Comparison of ENCODE assay signal across 8 cellular contexts in genomic region chr6:7313505-7314165, GRCh38. TPM values are rescaled to one million over a fixed set of nuclear protein-coding genes. Genes with fewer than 3 reads are reported as not detected.
DNase-seq lines count a peak whose midpoint lies in the region; ATAC-seq, FAIRE-seq and TF ChIP-seq lines count a peak whose summit lies in the region.

No MANE protein-coding gene starts in this region.

- peak overlapping the region; percentile 77 for H3K9ac ChIP-seq in OCI-LY3 (ENCODE audit: low read length)

- H3K27ac Mint-ChIP-seq in CD8-positive, alpha-beta memory T cell = peak overlapping the region; percentile 83 to 98 (median 91)
- H3K27ac Mint-ChIP-seq in endothelial cell (ENCODE audit: unreplicated experiment) = peak overlapping the region; percentile 86

- peaks cover 0 to 28% (median 8%) of the 10 kb centered on the region in 3 donors for H3K36me3 Mint-ChIP-seq in CD8-positive, alpha-beta memory T cell
- H3K36me3 Mint-ChIP-seq in endothelial cell (ENCODE audit: low read depth, unreplicated experiment) = peaks cover 9% of the 10 kb centered on the region

- peaks cover 8% of the 10 kb centered on the region for H3K36me3 ChIP-seq in CD8-positive, alpha-beta memory T cell (ENCODE audit: insufficient read depth, low read length)
- H3K36me3 ChIP-seq in OCI-LY3 (replicated peaks; ENCODE audit: low read depth, low read length) = peaks cover 33% of the 10 kb centered on the region
- peaks cover 0 to 12% (median 5%) of the 10 kb centered on the region in 3 donors for H3K36me3 ChIP-seq in pancreas

- no peaks in the 10 kb centered on the region for H3K27me3 ChIP-seq in CD8-positive, alpha-beta memory T cell (ENCODE audit: insufficient read depth, low read length, poor library complexity, severe bottlenecking)
- H3K27me3 ChIP-seq in OCI-LY3 (ENCODE audit: low read depth, low read length) (no peaks in the 10 kb centered on the region), pancreas (no peaks in the 10 kb centered on the region)

- ATAC-seq in pancreas (no peak), GM21737 (IDR thresholded peaks at IDR 0.05; ENCODE audit: unreplicated experiment) (no peak)

- H3K9me3 ChIP-seq in CD8-positive, alpha-beta memory T cell (ENCODE audit: low read length) = no peaks in the 10 kb centered on the region
- no peaks in the 10 kb centered on the region for H3K9me3 ChIP-seq in OCI-LY3 (ENCODE audit: insufficient read depth, low read length)
- H3K9me3 ChIP-seq in pancreas = no peaks in the 10 kb centered on the region

- no peaks in the 10 kb centered on the region for H4K20me1 ChIP-seq in OCI-LY3 (ENCODE audit: insufficient read depth, low read length)

- DNase-seq in CD8-positive, alpha-beta memory T cell = no peak
- DNase-seq in endothelial cell (ENCODE audit: low spot score) = no peak
- DNase-seq in pancreas = peak in 1 of 6 donors; percentile 20
- no peak for DNase-seq in COLO829 (ENCODE audit: low spot score)
- no peak for DNase-seq in GOT3 (lab: John Stamatoyannopoulos, UW)
- DNase-seq in GM19239 (ENCODE audit: insufficient read length, low spot score) = no peak

- TF ChIP-seq CTCF in OCI-LY3 (IDR thresholded peaks at IDR 0.05; ENCODE audit: low read depth, low read length) (no peak), endothelial cell (IDR thresholded peaks at IDR 0.05; ENCODE audit: unreplicated experiment) (no peak), pancreas (IDR thresholded peaks at IDR 0.05) (no peak)

- FAIRE-seq in pancreas (lab: Jason Lieb, UNC) = no peak
- no peak for FAIRE-seq in GM19239 (lab: Jason Lieb, UNC)

- CTCF ChIA-PET in CD8-positive, alpha-beta memory T cell (lab: Charles Lee) = no interaction called here

- H3K4me3 ChIP-seq in CD8-positive, alpha-beta memory T cell (ENCODE audit: low read length) = peak overlapping the region; percentile 78
- peak overlapping the region; percentile 91 for H3K4me3 ChIP-seq in OCI-LY3 (ENCODE audit: low read length)
- H3K4me3 ChIP-seq in pancreas = peak overlapping the region in 2 of 4 donors; percentile 78 to 99

- H3K27me3 Mint-ChIP-seq in CD8-positive, alpha-beta memory T cell = peaks cover 0 to 2% of the 10 kb centered on the region in 2 donors
- peaks cover 4% of the 10 kb centered on the region for H3K27me3 Mint-ChIP-seq in endothelial cell (ENCODE audit: unreplicated experiment)

- peak overlapping the region; percentile 87 to 98 (median 96) for H3K4me3 Mint-ChIP-seq in CD8-positive, alpha-beta memory T cell
- peak overlapping the region; percentile 92 for H3K4me3 Mint-ChIP-seq in endothelial cell (ENCODE audit: unreplicated experiment)

- peak overlapping the region; percentile 74 for H3K4me2 ChIP-seq in OCI-LY3 (ENCODE audit: low read length)

- intact Hi-C loops in pancreas (cut with DNase I) = loop anchor here in 1 of 3 donors (10.0 kb wide), 1 partner anchor 71 kb away; the partner anchor contains the start of genes CAGE1 and RIOK1

- peaks cover 34% of the 10 kb centered on the region for H3K4me1 ChIP-seq in CD8-positive, alpha-beta memory T cell (ENCODE audit: insufficient read depth, low read length)
- H3K4me1 ChIP-seq in OCI-LY3 (ENCODE audit: low read length) (peaks cover 9% of the 10 kb centered on the region), pancreas (peaks cover 0 to 30% (median 14%) of the 10 kb centered on the region in 3 donors)

- H3K27ac ChIP-seq in CD8-positive, alpha-beta memory T cell (ENCODE audit: low read depth, low read length) = peak overlapping the region; percentile 86
- H3K27ac ChIP-seq in OCI-LY3 (ENCODE audit: low read length) = peak overlapping the region; percentile 58
- peak overlapping the region; percentile 87 to 96 (median 94) for H3K27ac ChIP-seq in pancreas

- peaks cover 44% of the 10 kb centered on the region for H3K79me2 ChIP-seq in OCI-LY3 (ENCODE audit: low read length)

- POLR2A ChIA-PET in CD8-positive, alpha-beta memory T cell (lab: Charles Lee) = interaction anchor here (0.6 kb wide), 1 partner anchor 76 kb away, joined by 3 read pairs; the partner anchor contains the start of genes CAGE1 and RIOK1

- H2AFZ ChIP-seq in OCI-LY3 (ENCODE audit: low read depth, low read length) = peak overlapping the region; percentile 36; the same call in 1 of the 2 replicates

- peaks cover 41 to 55% (median 54%) of the 10 kb centered on the region in 3 donors for H3K4me1 Mint-ChIP-seq in CD8-positive, alpha-beta memory T cell
- peaks cover 17% of the 10 kb centered on the region for H3K4me1 Mint-ChIP-seq in endothelial cell (ENCODE audit: unreplicated experiment)

- no peaks in the 10 kb centered on the region for H3K9me3 Mint-ChIP-seq in CD8-positive, alpha-beta memory T cell
- H3K9me3 Mint-ChIP-seq in endothelial cell (ENCODE audit: unreplicated experiment) = no peaks in the 10 kb centered on the region

- 76 to 80% methylated on average over 15 of the region's 15 CpGs for WGBS in pancreas, 2 donors

RNA-seq across cellular contexts. Expression of gene SSR1, which starts 0.6 kb away (rescaled TPM):
- 100 to 1,000 TPM; 153 to 165 TPM for total RNA-seq in CD8-positive, alpha-beta memory T cell
- 178 TPM for polyA plus RNA-seq in CD8-positive, alpha-beta memory T cell
- total RNA-seq in endothelial cell (ENCODE audit: unreplicated experiment) = 132 TPM
- total RNA-seq in pancreas = 100 to 1,000 TPM in 3 of 6 donors, 10 to 100 TPM in 3; 64.3 to 138 (median 109) TPM
- polyA plus RNA-seq in pancreas = 10 to 100 TPM; 11.5 to 37.0 TPM
